ENCODE assay signal across 10 cellular contexts in genomic region chr1:235368428-235368827, GRCh38. TPM values are rescaled to one million over a fixed set of nuclear protein-coding genes. Genes with fewer than 3 reads are reported as not detected.
DNase-seq lines count a peak whose midpoint lies in the region; ATAC-seq and TF ChIP-seq lines count a peak whose summit lies in the region.
"Had no signal": no experiment of that assay in that cellular context is flagged by ENCODE, and none has a peak within 500 bp of the region (broad histone marks: within the 10 kb centered on the region; RNA-seq: fewer than 3 reads in every experiment).

No MANE protein-coding gene starts in this region.

- H3K4me2 ChIP-seq in SK-N-SH: peak overlapping the region; percentile 81

- in situ Hi-C loops in gastrocnemius medialis (cut with MboI; ENCODE audit: low sequenced_read_pairs in 4 of 4): no loop called here

- no peak for TF ChIP-seq POLR2A in gastrocnemius medialis (IDR thresholded peaks at IDR 0.05)

- H3K79me2 ChIP-seq in SK-N-SH (ENCODE audit: insufficient read depth): peaks cover 60% of the 10 kb centered on the region

- H4K20me1 ChIP-seq in SK-N-SH (ENCODE audit: insufficient read depth): no peaks in the 10 kb centered on the region

- H3K9me2 ChIP-seq in SK-N-SH: no peaks in the 10 kb centered on the region

- H3K4me3 ChIP-seq in SK-N-SH (ENCODE audit: low read depth in 2 of 2, low read length in 1 of 2): peak overlapping the region; percentile 68 to 78; a peak in 3 of 4 replicates
- peak overlapping the region; percentile 85 for H3K4me3 ChIP-seq in epithelial cell of proximal tubule (ENCODE audit: low read depth, low read length)
- peak overlapping the region; percentile 63 to 83 (median 76) for H3K4me3 ChIP-seq in gastrocnemius medialis

- POLR2A ChIA-PET in SK-N-SH (lab: Yijun Ruan, JAX) (no interaction called here), RWPE1 (lab: Yijun Ruan, JAX; ENCODE audit: low non-redundant PET) (no interaction called here)

- no peak for TF ChIP-seq EP300 in SK-N-SH (IDR thresholded peaks at IDR 0.05; ENCODE audit: borderline replicate concordance in 1 of 2, low read depth in 1 of 2, low read length in 1 of 2)

- TF ChIP-seq RAD21 in SK-N-SH (IDR thresholded peaks at IDR 0.05; ENCODE audit: low read length): no peak

- WGBS in SK-N-SH (ENCODE audit: low lambda C conversion rate): 82% methylated on average over 5 of the region's 5 CpGs

- no peak for ATAC-seq in SK-N-SH treated with all-trans-retinoic acid at 6 μM for 48 hours
- ATAC-seq in gastrocnemius medialis: no peak

- intact Hi-C loops in gastrocnemius medialis (cut with DNase I; ENCODE audit: low total_unique reads): loop anchor here (5.0 kb wide), 1 partner anchor 134 kb away; the partner anchor contains the start of gene B3GALNT2

- peaks cover 6% of the 10 kb centered on the region for H3F3A ChIP-seq in SK-N-SH (replicated peaks; ENCODE audit: insufficient read depth)

- H3K4me1 ChIP-seq in SK-N-SH (ENCODE audit: control insufficient read depth in 1 of 2, insufficient read depth in 2 of 2, low read depth in 1 of 2, low read length in 1 of 2) (no peaks in the 10 kb centered on the region; a peak in 1 of 4 replicates), gastrocnemius medialis (peaks cover 2 to 4% of the 10 kb centered on the region in 2 donors)

- TF ChIP-seq CTCF in SK-N-SH (IDR thresholded peaks at IDR 0.05) (no peak), RWPE1 (conservative IDR thresholded peaks at IDR 0.05; ENCODE audit: low read depth) (no peak), epithelial cell of proximal tubule (conservative IDR thresholded peaks at IDR 0.05; ENCODE audit: low read depth, low read length) (no peak), gastrocnemius medialis (IDR thresholded peaks at IDR 0.05 in 4 of 5, conservative IDR thresholded peaks at IDR 0.05 in 1 of 5) (no peak)

- H3K9ac ChIP-seq in SK-N-SH: peak overlapping the region; percentile 67; the same call in 1 of the 2 replicates

- DNase-seq in SK-N-SH (no peak), RWPE1 (ENCODE audit: low spot score) (no peak), epithelial cell of proximal tubule (ENCODE audit: low read depth) (no peak), gastrocnemius medialis (no peak), NCI-H2081 treated with DMSO at 0.1 percent for 48 hours (lab: John Stamatoyannopoulos, UW) (no peak), cerebellar cortex (ENCODE audit: low spot score) (no peak), islet precursor cell (no peak)
- DNase-seq: 8988T; NK-92 treated with Interleukin-12 subunit alpha and Interleukin-12 subunit beta, amount 100 ng/mL, for 24 hours had no signal

- H3K27ac ChIP-seq in SK-N-SH (ENCODE audit: low read depth in 2 of 2, low read length in 1 of 2): no peak overlapping the region
- peak overlapping the region; percentile 92 for H3K27ac ChIP-seq in RWPE1
- peak overlapping the region; percentile 85 to 93 (median 88) for H3K27ac ChIP-seq in gastrocnemius medialis

- CTCF ChIA-PET in SK-N-SH (lab: Yijun Ruan, JAX): interaction anchor here (2.0 kb wide), 1 partner anchor 48 kb away, joined by 4 read pairs; no protein-coding TSS in a partner anchor
- CTCF ChIA-PET in RWPE1 (lab: Yijun Ruan, JAX): no interaction called here

- H2AFZ ChIP-seq in SK-N-SH (ENCODE audit: low read depth): 0 out of 2 replicates have a peak overlapping the region, but pooled peaks have one; percentile 93

- H3K36me3 ChIP-seq in SK-N-SH (replicated peaks in 1 of 2; ENCODE audit: control insufficient read depth in 1 of 2, insufficient read depth in 2 of 2, low read length in 1 of 2): peaks cover 3 to 6% of the 10 kb centered on the region in 2 experiments
- H3K36me3 ChIP-seq in gastrocnemius medialis: no peaks in the 10 kb centered on the region

- H3K9me3 ChIP-seq in SK-N-SH (no peaks in the 10 kb centered on the region), gastrocnemius medialis (no peaks in the 10 kb centered on the region)

- no peaks in the 10 kb centered on the region for H3K27me3 ChIP-seq in SK-N-SH (ENCODE audit: insufficient read depth)
- H3K27me3 ChIP-seq in gastrocnemius medialis: no peaks in the 10 kb centered on the region

TF ChIP-seq in SK-N-SH, 30 proteins besides CTCF, POLR2A, EP300 and RAD21 (continues in another document):
- TF ChIP-seq GABPA (IDR thresholded peaks at IDR 0.05; ENCODE audit: low read depth): no peak
- no peak for TF ChIP-seq MAX (IDR thresholded peaks at IDR 0.05; ENCODE audit: low read depth)
- TF ChIP-seq NRF1 (IDR thresholded peaks at IDR 0.05; ENCODE audit: low read depth, low read length): no peak
- no peak for TF ChIP-seq NFIC (IDR thresholded peaks at IDR 0.05; ENCODE audit: borderline replicate concordance)
- no peak for TF ChIP-seq USF2 (IDR thresholded peaks at IDR 0.05; ENCODE audit: borderline replicate concordance, low read depth, low read length)
- TF ChIP-seq JUND (IDR thresholded peaks at IDR 0.05): no peak
- TF ChIP-seq TEAD4 (IDR thresholded peaks at IDR 0.05; ENCODE audit: borderline replicate concordance, insufficient read depth): no peak
- no peak for TF ChIP-seq PBX3 (IDR thresholded peaks at IDR 0.05)

TF ChIP-seq in SK-N-SH treated with all-trans-retinoic acid at 6 μM for 48 hours, 23 proteins besides CTCF, POLR2A, EP300 and RAD21 (continues in another document):
- TF ChIP-seq ESRRG (CRISPR knock-in tag; IDR thresholded peaks at IDR 0.05) (no peak), CSDC2 (CRISPR knock-in tag; IDR thresholded peaks at IDR 0.05) (no peak), TSHZ2 (CRISPR knock-in tag; IDR thresholded peaks at IDR 0.05) (no peak), POU6F1 (CRISPR knock-in tag; IDR thresholded peaks at IDR 0.05; ENCODE audit: borderline replicate concordance, low read depth) (no peak), GLIS3 (CRISPR knock-in tag; IDR thresholded peaks at IDR 0.05) (no peak), CREB5 (CRISPR knock-in tag; IDR thresholded peaks at IDR 0.05; ENCODE audit: low read depth) (no peak), ZC3H10 (CRISPR knock-in tag; IDR thresholded peaks at IDR 0.05) (no peak)

RNA-seq across cellular contexts. Expression of gene TBCE, which starts 1.2 kb away (rescaled TPM):
- polyA plus RNA-seq in SK-N-SH (2012; rRNA removed): 18.3 and 26.2 TPM in 2 replicates
- polyA plus RNA-seq in SK-N-SH (2012; cell fraction: cytosol; rRNA removed): 24.7 and 29.8 TPM in 2 replicates
- 24.9 and 42.8 TPM in 2 replicates for polyA plus RNA-seq in SK-N-SH (2012; cell fraction: nucleus; rRNA removed)
- total RNA-seq in epithelial cell of proximal tubule (20.9 and 27.4 TPM in 2 replicates), gastrocnemius medialis (10 to 100 TPM; 24.4 to 47.6 (median 29.2) TPM)

RNA-seq across cellular contexts. Expression of gene GGPS1, which starts 40.1 kb away (rescaled TPM):
- 15.7 and 18.5 TPM in 2 replicates for polyA plus RNA-seq in SK-N-SH (2012; rRNA removed)
- polyA plus RNA-seq in SK-N-SH (2012; cell fraction: cytosol; rRNA removed): 25.2 and 28.2 TPM in 2 replicates
- 7.8 and 10.6 TPM in 2 replicates for polyA plus RNA-seq in SK-N-SH (2012; cell fraction: nucleus; rRNA removed)
- total RNA-seq in epithelial cell of proximal tubule: 17.1 and 26.3 TPM in 2 replicates
- total RNA-seq in gastrocnemius medialis: 10 to 100 TPM; 14.5 to 21.9 (median 17.7) TPM

RNA-seq across cellular contexts. Expression of gene ARID4B, which starts 40.4 kb away (rescaled TPM):
- 4.4 and 5.6 TPM in 2 replicates for polyA plus RNA-seq in SK-N-SH (2012; rRNA removed)
- polyA plus RNA-seq in SK-N-SH (2012; cell fraction: cytosol; rRNA removed): 6.0 and 6.9 TPM in 2 replicates
- polyA plus RNA-seq in SK-N-SH (2012; cell fraction: nucleus; rRNA removed): 9.3 and 14.3 TPM in 2 replicates
- total RNA-seq in epithelial cell of proximal tubule: 10.9 and 13.8 TPM in 2 replicates
- 10 to 100 TPM; 11.5 to 18.8 (median 16.5) TPM for total RNA-seq in gastrocnemius medialis

Comparison
In these comparisons a context has a peak if more than half of its experiments do, and no peak if none do; other contexts are left out.
1. H3K27ac ChIP-seq: peak in RWPE1 (single experiment) and gastrocnemius medialis (4 of 4); none in SK-N-SH (0 of 2).
2. Peak in every context shown above with its lines, with median percentiles within 50 percentile points of each other: H3K4me3 ChIP-seq.